28 cellular contexts compared by ENCODE assay signal in the genomic region with DNA sequence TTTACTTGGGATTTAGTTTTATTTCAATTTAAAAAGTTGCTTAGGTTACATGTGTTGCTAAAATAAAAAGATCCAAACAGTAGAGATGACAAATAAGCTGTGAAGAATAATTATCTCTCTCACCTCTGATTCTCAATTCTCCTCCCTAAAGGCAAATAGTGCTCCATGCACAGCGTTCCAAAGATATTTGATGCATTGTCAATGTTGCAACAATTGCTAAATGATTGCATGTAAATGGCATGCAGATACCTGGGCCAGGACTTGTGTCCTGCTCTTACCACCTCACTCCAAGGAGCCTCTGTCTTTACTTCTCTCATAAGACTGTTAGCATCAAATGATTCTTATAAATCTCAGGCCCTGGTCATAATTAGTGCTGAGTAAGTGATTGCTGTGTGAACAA.
DNase-seq lines count a peak whose midpoint lies in the region; ATAC-seq, FAIRE-seq and TF ChIP-seq lines count a peak whose summit lies in the region.
"Had no signal": no experiment of that assay in that cellular context is flagged by ENCODE, and none has a peak within 500 bp of the region (broad histone marks: within the 10 kb centered on the region; RNA-seq: fewer than 3 reads in every experiment).

No MANE protein-coding gene starts in this region.

- H3F3A ChIP-seq in neural progenitor cell (ENCODE audit: low read depth) = peaks cover 11% of the 10 kb centered on the region

- TF ChIP-seq POLR2A in breast epithelium (IDR thresholded peaks at IDR 0.05) = no peak
- TF ChIP-seq POLR2A in A549 (IDR thresholded peaks at IDR 0.05; ENCODE audit: low read length) = no peak

- no peak for ATAC-seq in A549
- no peak for ATAC-seq in GM21423 (IDR thresholded peaks at IDR 0.05; ENCODE audit: unreplicated experiment)
- ATAC-seq: GM12878 had no signal

- H3K4me1 Mint-ChIP-seq in neural progenitor cell = peaks cover 18% of the 10 kb centered on the region
- H3K4me1 Mint-ChIP-seq: CD14-positive monocyte; CD4-positive, alpha-beta memory T cell; CD4-positive, CD25-positive, alpha-beta regulatory T cell; CD8-positive, alpha-beta memory T cell had no signal

- no peak overlapping the region for H3K27ac Mint-ChIP-seq in neural progenitor cell
- H3K27ac Mint-ChIP-seq: CD14-positive monocyte; CD4-positive, alpha-beta memory T cell; CD4-positive, CD25-positive, alpha-beta regulatory T cell; CD8-positive, alpha-beta memory T cell had no signal

- TF ChIP-seq EP300 in A549 (IDR thresholded peaks at IDR 0.05) = no peak

- H3K9me3 Mint-ChIP-seq in neural progenitor cell = no peaks in the 10 kb centered on the region

- CTCF ChIA-PET in mammary epithelial cell (lab: Charles Lee; ENCODE audit: low non-redundant PET) (no interaction called here), A549 (lab: Yijun Ruan, JAX) (no interaction called here)

- no TSS peak for BruUV-seq in mammary epithelial cell (replicated peaks; lab: Mats Ljungman, UMichigan)

- H3K27me3 ChIP-seq in mammary epithelial cell (ENCODE audit: insufficient read depth, low read length) = no peaks in the 10 kb centered on the region
- no peaks in the 10 kb centered on the region for H3K27me3 ChIP-seq in breast epithelium
- no peaks in the 10 kb centered on the region for H3K27me3 ChIP-seq in neural progenitor cell
- H3K27me3 ChIP-seq: BLaER1 had no signal

- in situ Hi-C loops in mammary epithelial cell (cut with MboI; ENCODE audit: low sequenced_read_pairs in 2 of 2) = no loop called here

- no peaks in the 10 kb centered on the region for H3K4me1 ChIP-seq in mammary epithelial cell (ENCODE audit: insufficient read depth, low read length)
- H3K4me1 ChIP-seq in breast epithelium = no peaks in the 10 kb centered on the region
- no peaks in the 10 kb centered on the region for H3K4me1 ChIP-seq in A549
- peaks cover 24% of the 10 kb centered on the region for H3K4me1 ChIP-seq in neural progenitor cell
- H3K4me1 ChIP-seq: BE2C had no signal

- no peaks in the 10 kb centered on the region for H3K9me3 ChIP-seq in mammary epithelial cell (replicated peaks; ENCODE audit: insufficient read depth, low read length)
- no peaks in the 10 kb centered on the region for H3K9me3 ChIP-seq in breast epithelium
- H3K9me3 ChIP-seq in A549 = no peaks in the 10 kb centered on the region
- no peaks in the 10 kb centered on the region for H3K9me3 ChIP-seq in neural progenitor cell (ENCODE audit: low read depth)
- H3K9me3 ChIP-seq: BE2C, BLaER1 had no signal

- H3K4me2 ChIP-seq in mammary epithelial cell (ENCODE audit: insufficient read depth, low read depth, low read length) (no peak overlapping the region), A549 (no peak overlapping the region), neural progenitor cell (no peak overlapping the region)
- H3K4me2 ChIP-seq: BLaER1 had no signal

- POLR2A ChIA-PET in A549 (lab: Yijun Ruan, JAX) = no interaction called here

- no peak for FAIRE-seq in A549 (lab: Jason Lieb, UNC)
- FAIRE-seq: GM12878, GM12892, GM18507 had no signal

- H3K36me3 Mint-ChIP-seq in neural progenitor cell = no peaks in the 10 kb centered on the region
- H3K36me3 Mint-ChIP-seq: CD14-positive monocyte; CD4-positive, alpha-beta memory T cell; CD4-positive, CD25-positive, alpha-beta regulatory T cell; CD8-positive, alpha-beta memory T cell had no signal

- no peaks in the 10 kb centered on the region for H4K20me1 ChIP-seq in mammary epithelial cell (ENCODE audit: insufficient read depth, low read length)
- no peaks in the 10 kb centered on the region for H4K20me1 ChIP-seq in neural progenitor cell (ENCODE audit: low read depth)
- H4K20me1 ChIP-seq: BLaER1 had no signal

- intact Hi-C loops in mammary epithelial cell (cut with micrococcal nuclease) = no loop called here
- intact Hi-C loops in breast epithelium (cut with DNase I; ENCODE audit: low total_unique reads) = no loop called here

- TF ChIP-seq CTCF in mammary epithelial cell (conservative IDR thresholded peaks at IDR 0.05 in 1 of 2, IDR thresholded peaks at IDR 0.05 in 1 of 2; ENCODE audit: extremely low read depth in 1 of 2, insufficient read depth in 1 of 2, low read depth in 1 of 2, low read length in 2 of 2) (no peak), breast epithelium (IDR thresholded peaks at IDR 0.05) (no peak), A549 (IDR thresholded peaks at IDR 0.05) (no peak), epithelial cell of esophagus (IDR thresholded peaks at IDR 0.05; ENCODE audit: insufficient read depth, low read depth, low read length, missing control alignments) (no peak), neural progenitor cell (IDR thresholded peaks at IDR 0.05) (no peak)

- peaks cover 4% of the 10 kb centered on the region for H3K27me3 Mint-ChIP-seq in neural progenitor cell (ENCODE audit: insufficient read depth, low read depth)

- H3K36me3 ChIP-seq in mammary epithelial cell (ENCODE audit: insufficient read depth, low read length) (no peaks in the 10 kb centered on the region), breast epithelium (no peaks in the 10 kb centered on the region), neural progenitor cell (no peaks in the 10 kb centered on the region)
- H3K36me3 ChIP-seq: BE2C, BLaER1 had no signal

- H3K4me3 ChIP-seq in mammary epithelial cell (replicated peaks in 1 of 3; ENCODE audit: insufficient read depth in 1 of 3, low read depth in 2 of 3, low read length in 3 of 3) = no peak overlapping the region
- no peak overlapping the region for H3K4me3 ChIP-seq in breast epithelium
- no peak overlapping the region for H3K4me3 ChIP-seq in A549
- no peak overlapping the region for H3K4me3 ChIP-seq in epithelial cell of esophagus (ENCODE audit: low read length)
- no peak overlapping the region for H3K4me3 ChIP-seq in neural progenitor cell
- H3K4me3 ChIP-seq: BLaER1, GM12878 had no signal

- H3K79me2 ChIP-seq in mammary epithelial cell (ENCODE audit: insufficient read depth, low read length) = no peaks in the 10 kb centered on the region
- no peaks in the 10 kb centered on the region for H3K79me2 ChIP-seq in neural progenitor cell (ENCODE audit: low read depth)

- 8% methylated on average over 1 of the region's 1 CpG for WGBS in mammary epithelial cell (ENCODE audit: low coverage, missing lambda C conversion rate)
- whole genome bisulfite sequencing in A549 (ENCODE audit: missing lambda C conversion rate) = 0% methylated on average over 1 of the region's 1 CpG

- TF ChIP-seq RAD21 in A549 (conservative IDR thresholded peaks at IDR 0.05 in 1 of 2, IDR thresholded peaks at IDR 0.05 in 1 of 2) = no peak

- no peak overlapping the region for H3K27ac ChIP-seq in mammary epithelial cell (ENCODE audit: insufficient read depth, low read depth, low read length)
- H3K27ac ChIP-seq in breast epithelium = no peak overlapping the region
- H3K27ac ChIP-seq in A549 = no peak overlapping the region
- H3K27ac ChIP-seq in neural progenitor cell = no peak overlapping the region
- H3K27ac ChIP-seq: 22Rv1, BLaER1 had no signal

- H3K4me3 Mint-ChIP-seq in neural progenitor cell = peak overlapping the region; percentile 50
- H3K4me3 Mint-ChIP-seq: CD14-positive monocyte; CD4-positive, alpha-beta memory T cell; CD4-positive, CD25-positive, alpha-beta regulatory T cell; CD8-positive, alpha-beta memory T cell had no signal

- peak; percentile 1 for DNase-seq in mammary epithelial cell
- DNase-seq in breast epithelium (ENCODE audit: low spot score in 2 of 2) = no peak
- no peak for DNase-seq in A549 (ENCODE audit: low read depth in 1 of 2, low spot score in 1 of 2)
- peak; percentile 24 for DNase-seq in epithelial cell of esophagus (ENCODE audit: low read depth)
- DNase-seq in neural progenitor cell (ENCODE audit: low spot score) = no peak
- no peak for DNase-seq in mesenteric fat pad (ENCODE audit: low spot score)
- no peak for DNase-seq in stimulated activated naive CD4-positive, alpha-beta T cell treated with Interleukin-2 at 50 U/mL for 16 hours (lab: John Stamatoyannopoulos, UW)
- DNase-seq: ACHN; BE2C; C1 segment of cervical spinal cord; CD4-positive, alpha-beta memory T cell; CD4-positive, CD25-positive, alpha-beta regulatory T cell; CD8-positive, alpha-beta memory T cell; COR-L47; DMS 273 treated with DMSO at 0.1 percent for 48 hours; DMS153; DMS53; DMS79; DND-41; EL; GDM1 had no signal

- dilution Hi-C loops in mammary epithelial cell (cut with HindIII; ENCODE audit: low sequenced_read_pairs) = no loop called here

- no peak overlapping the region for H2AFZ ChIP-seq in mammary epithelial cell (ENCODE audit: low read depth, low read length)
- H2AFZ ChIP-seq in neural progenitor cell (replicated peaks) = no peak overlapping the region

- H3K9ac ChIP-seq in mammary epithelial cell (ENCODE audit: insufficient read depth, low read length) (no peak overlapping the region), neural progenitor cell (no peak overlapping the region)
- H3K9ac ChIP-seq: BLaER1 had no signal

TF ChIP-seq in A549, 52 proteins besides CTCF, POLR2A, EP300 and RAD21:
- TF ChIP-seq PHF8 (IDR thresholded peaks at IDR 0.05; ENCODE audit: borderline replicate concordance, low read depth) = no peak
- peak; percentile 47 for TF ChIP-seq MAFK (IDR thresholded peaks at IDR 0.05; ENCODE audit: partially characterized antibody)

Comparison
In these comparisons a context has a peak if more than half of its experiments do, and no peak if none do; other contexts are left out.
1. DNase-seq: peak in mammary epithelial cell (single experiment) and epithelial cell of esophagus (single experiment); none in breast epithelium (0 of 2), A549 (0 of 2), neural progenitor cell (single experiment), mesenteric fat pad (single experiment) and stimulated activated naive CD4-positive, alpha-beta T cell treated with Interleukin-2 at 50 U/mL for 16 hours (single experiment).